In the genomic region with DNA sequence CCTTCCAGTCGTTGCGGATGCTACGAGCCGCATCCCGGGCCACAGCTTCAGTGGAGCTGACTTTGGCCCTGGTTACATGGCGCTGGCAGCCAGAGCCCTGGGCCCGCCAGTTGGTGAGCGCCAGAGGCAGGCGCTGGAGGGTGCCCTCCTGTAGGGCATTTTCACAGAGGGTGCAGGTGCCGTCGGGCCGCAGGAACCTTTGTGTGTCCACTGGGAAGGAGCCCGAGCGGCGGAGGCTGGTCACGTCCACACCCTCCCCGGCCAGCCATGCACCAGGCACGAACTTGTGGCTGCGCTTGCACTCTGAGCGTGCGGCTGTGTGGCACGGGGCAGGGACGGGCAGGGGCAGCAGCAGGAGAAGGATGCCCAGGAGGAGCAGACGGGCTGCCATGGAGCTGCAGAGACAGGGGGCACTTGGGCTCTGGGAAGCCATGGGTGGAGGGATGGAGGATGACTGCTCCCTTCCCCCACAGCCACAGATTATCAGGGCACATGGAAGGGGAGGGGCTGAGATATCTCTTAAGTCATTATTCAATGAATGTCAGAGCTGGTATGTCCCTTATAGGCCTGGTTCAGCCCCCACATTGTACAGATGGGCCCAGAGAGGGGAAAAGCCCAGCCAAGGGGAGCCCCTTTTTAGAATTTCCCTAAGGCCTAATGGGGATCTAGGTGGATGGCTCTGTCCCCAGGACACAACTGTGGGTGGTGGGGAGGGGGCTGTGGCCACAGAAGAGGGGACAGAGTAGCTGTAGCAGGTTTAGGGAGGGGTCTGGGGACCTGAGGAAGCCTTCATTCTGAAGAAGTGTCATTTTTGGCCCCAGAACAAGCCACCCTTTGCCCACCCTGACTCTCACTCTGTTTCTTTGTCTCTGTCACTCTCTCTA, we compare ENCODE assay signal across 21 cellular contexts. TPM values are rescaled to one million over a fixed set of nuclear protein-coding genes. Genes with fewer than 3 reads are reported as not detected.
DNase-seq lines count a peak whose midpoint lies in the region; ATAC-seq and FAIRE-seq lines count a peak whose summit lies in the region.
"Had no signal": no experiment of that assay in that cellular context is flagged by ENCODE, and none has a peak within 500 bp of the region (broad histone marks: within the 10 kb centered on the region; RNA-seq: fewer than 3 reads in every experiment).

No MANE protein-coding gene starts in this region.

- no peaks in the 10 kb centered on the region for H3K27me3 Mint-ChIP-seq in T-cell
- H3K27me3 Mint-ChIP-seq in effector memory CD8-positive, alpha-beta T cell: no peaks in the 10 kb centered on the region

- POLR2A ChIA-PET in T-cell (lab: Charles Lee): no interaction called here

- peak; percentile 45 for DNase-seq in activated CD8-positive, alpha-beta memory T cell treated with anti-CD3 and anti-CD28 coated beads, Interleukin-2, amount 50 U/mL, for 48 hours
- no peak for DNase-seq in activated CD8-positive, alpha-beta memory T cell treated with anti-CD3 and anti-CD28 coated beads for 24 hours
- DNase-seq in T-cell (no peak), frontal cortex (ENCODE audit: low spot score in 2 of 2) (no peak), MV-4-11 (lab: John Stamatoyannopoulos, UW) (no peak), NCI-H1092 treated with DMSO at 0.1 percent for 48 hours (lab: John Stamatoyannopoulos, UW) (no peak)
- DNase-seq in effector memory CD8-positive, alpha-beta T cell: no peak
- DNase-seq in stimulated activated effector memory CD8-positive, alpha-beta T cell treated with anti-CD3 and anti-CD28 coated beads, Interleukin-12 subunit alpha, Interleukin-12 subunit beta, amount 100 ng/mL, for 72 hours (ENCODE audit: low spot score in 2 of 2): peak in 1 of 2 donors; percentile 51
- DNase-seq: activated CD4-positive, alpha-beta T cell treated with anti-CD3 and anti-CD28 coated beads, Interleukin-2, amount 50 U/mL, for 48 hours; body of pancreas; DND-41; foreskin fibroblast; Kasumi-1; NCI-H1417 treated with DMSO at 0.1 percent for 48 hours; NCI-H2171 treated with DMSO at 0.1 percent for 48 hours; PC-3 had no signal

- H3K4me1 Mint-ChIP-seq in T-cell: peaks cover 49 to 69% (median 67%) of the 10 kb centered on the region in 3 donors
- peaks cover 69 to 72% of the 10 kb centered on the region in 2 donors for H3K4me1 Mint-ChIP-seq in effector memory CD8-positive, alpha-beta T cell (ENCODE audit: low read depth in 2 of 2)
- peaks cover 82% of the 10 kb centered on the region for H3K4me1 Mint-ChIP-seq in stimulated activated effector memory CD8-positive, alpha-beta T cell treated with anti-CD3 and anti-CD28 coated beads, Interleukin-12 subunit alpha, Interleukin-12 subunit beta, amount 100 ng/mL, for 72 hours

- H3K4me3 Mint-ChIP-seq in T-cell: peak overlapping the region; percentile 88 to 96 (median 91)
- H3K4me3 Mint-ChIP-seq in effector memory CD8-positive, alpha-beta T cell: peak overlapping the region; percentile 96 to 100
- H3K4me3 Mint-ChIP-seq in stimulated activated effector memory CD8-positive, alpha-beta T cell treated with anti-CD3 and anti-CD28 coated beads, Interleukin-12 subunit alpha, Interleukin-12 subunit beta, amount 100 ng/mL, for 72 hours: peak overlapping the region; percentile 97
- H3K4me3 Mint-ChIP-seq: mesothelial cell of epicardium had no signal

- CTCF ChIA-PET in T-cell (lab: Charles Lee): no interaction called here

- H3K27ac Mint-ChIP-seq in T-cell: peak overlapping the region; percentile 44 to 99
- peak overlapping the region; percentile 94 to 96 for H3K27ac Mint-ChIP-seq in effector memory CD8-positive, alpha-beta T cell
- peak overlapping the region; percentile 97 for H3K27ac Mint-ChIP-seq in stimulated activated effector memory CD8-positive, alpha-beta T cell treated with anti-CD3 and anti-CD28 coated beads, Interleukin-12 subunit alpha, Interleukin-12 subunit beta, amount 100 ng/mL, for 72 hours
- H3K27ac Mint-ChIP-seq: mesothelial cell of epicardium had no signal

- no peaks in the 10 kb centered on the region for H3K9me3 Mint-ChIP-seq in T-cell
- H3K9me3 Mint-ChIP-seq in effector memory CD8-positive, alpha-beta T cell: no peaks in the 10 kb centered on the region
- H3K9me3 Mint-ChIP-seq in stimulated activated effector memory CD8-positive, alpha-beta T cell treated with anti-CD3 and anti-CD28 coated beads, Interleukin-12 subunit alpha, Interleukin-12 subunit beta, amount 100 ng/mL, for 72 hours: no peaks in the 10 kb centered on the region
- H3K9me3 Mint-ChIP-seq: mesothelial cell of epicardium had no signal

- FAIRE-seq in frontal cortex (lab: Jason Lieb, UNC): no peak
- FAIRE-seq: colon had no signal

- no peak for ATAC-seq in T-cell (replicated peaks in 1 of 4)
- no peak for ATAC-seq in effector memory CD8-positive, alpha-beta T cell (replicated peaks)
- no peak for ATAC-seq in stimulated activated effector memory CD8-positive, alpha-beta T cell treated with anti-CD3 and anti-CD28 coated beads, Interleukin-12 subunit alpha, Interleukin-12 subunit beta, amount 100 ng/mL, for 72 hours
- ATAC-seq: body of pancreas, PC-3, right cardiac atrium had no signal

- H3K36me3 Mint-ChIP-seq in T-cell: peaks cover 25% of the 10 kb centered on the region
- H3K36me3 Mint-ChIP-seq in effector memory CD8-positive, alpha-beta T cell (ENCODE audit: insufficient read depth): peaks cover 79% of the 10 kb centered on the region
- peaks cover 82% of the 10 kb centered on the region for H3K36me3 Mint-ChIP-seq in stimulated activated effector memory CD8-positive, alpha-beta T cell treated with anti-CD3 and anti-CD28 coated beads, Interleukin-12 subunit alpha, Interleukin-12 subunit beta, amount 100 ng/mL, for 72 hours
- H3K36me3 Mint-ChIP-seq: mesothelial cell of epicardium had no signal

RNA-seq across cellular contexts. Expression of a gene that starts 1.8 kb away (rescaled TPM):
- total RNA-seq in T-cell (100 to 1,000 TPM in 1 of 5 donors, 10 to 100 TPM in 4; 32.6 to 146 (median 63.0) TPM), frontal cortex (not detected)
- total RNA-seq: HT-29, PC-3, SJSA1 had no signal

Comparison
In these comparisons a context has a peak if more than half of its experiments do, and no peak if none do; other contexts are left out.
1. RNA of a gene that starts 1.8 kb away (total RNA-seq): 32.6 to 146 TPM in T-cell; not detected in frontal cortex (single experiment); every median in the first group is over 10 times any median in the second.
2. Peak in every context shown above with its lines, with median percentiles within 50 percentile points of each other: H3K27ac Mint-ChIP-seq and H3K4me3 Mint-ChIP-seq.